In the genomic region with DNA sequence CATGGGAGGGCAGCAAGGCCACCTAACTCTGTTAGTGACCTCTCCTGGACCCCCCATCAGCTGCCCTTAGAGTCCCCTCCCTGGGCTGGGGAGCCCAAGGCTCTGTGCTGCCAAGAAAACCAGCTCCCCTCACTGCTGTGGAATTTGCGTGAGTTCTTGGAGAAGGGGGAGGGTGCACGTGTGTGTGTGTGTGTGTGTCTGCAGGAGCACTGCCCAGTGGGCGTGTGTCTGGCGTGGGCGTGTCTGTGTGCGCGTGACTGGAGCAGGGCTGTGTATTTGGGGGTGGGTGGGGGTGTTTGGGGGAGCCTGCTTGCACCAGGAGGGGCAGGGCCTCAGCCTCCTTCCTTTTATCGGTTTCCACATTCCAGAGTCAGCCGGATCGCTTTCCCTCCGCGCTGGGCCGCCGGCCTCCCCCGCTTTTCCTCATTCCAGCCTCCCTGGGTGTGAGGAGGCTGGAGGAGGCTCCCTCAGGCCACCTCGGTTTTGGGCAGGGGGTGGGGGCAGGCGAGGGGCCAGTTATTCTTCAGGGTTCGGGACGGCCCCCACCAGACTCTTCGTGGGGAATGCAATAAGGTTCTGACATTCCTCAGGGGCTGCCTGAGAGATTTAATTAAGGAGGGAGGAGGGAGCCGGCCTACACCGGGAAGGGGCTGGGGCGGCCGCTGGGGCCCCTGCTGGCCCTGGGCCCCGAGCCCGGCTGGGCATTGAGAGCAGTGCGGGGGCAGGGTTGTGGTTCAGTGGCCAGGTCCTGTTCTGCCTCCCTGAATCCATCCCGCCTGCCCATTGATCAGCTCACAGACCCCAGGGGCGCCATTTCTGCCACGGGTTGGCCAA, we compare ENCODE assay signal across 8 cellular contexts. TPM values are rescaled to one million over a fixed set of nuclear protein-coding genes. Genes with fewer than 3 reads are reported as not detected.
DNase-seq lines count a peak whose midpoint lies in the region; ATAC-seq and TF ChIP-seq lines count a peak whose summit lies in the region.
"Had no signal": no experiment of that assay in that cellular context is flagged by ENCODE, and none has a peak within 500 bp of the region (broad histone marks: within the 10 kb centered on the region; RNA-seq: fewer than 3 reads in every experiment).

No MANE protein-coding gene starts in this region.

- H3K27me3 Mint-ChIP-seq in activated CD4-positive, alpha-beta T cell treated with anti-CD3 and anti-CD28 coated beads, Interleukin-2, amount 10 ng/mL, durations not matched to agents 24 days and 14 days: no peaks in the 10 kb centered on the region
- H3K27me3 Mint-ChIP-seq: activated B cell treated with CpG ODN at 0.5 μM for 24 hours had no signal

- ATAC-seq in left lung (peak; percentile 28), HG02840 (IDR thresholded peaks at IDR 0.05; ENCODE audit: low FRiP score, unreplicated experiment) (no peak)

- H3K27ac ChIP-seq in left lung (peak overlapping the region; percentile 73 to 90), tibial nerve (peak overlapping the region; percentile 81 to 95 (median 89))

- H3K4me3 ChIP-seq in choroid plexus epithelial cell (ENCODE audit: low read depth, low read length) (peak overlapping the region; percentile 80), left lung (peak overlapping the region; percentile 50 to 60), tibial nerve (peak overlapping the region; percentile 55 to 81 (median 64))

- WGBS in tibial nerve, 2 donors: 14 to 26% methylated on average over 29 to 30 of the region's 30 CpGs

- H3K4me3 Mint-ChIP-seq in activated CD4-positive, alpha-beta T cell treated with anti-CD3 and anti-CD28 coated beads, Interleukin-2, amount 10 ng/mL, durations not matched to agents 24 days and 14 days: no peak overlapping the region
- H3K4me3 Mint-ChIP-seq: activated B cell treated with CpG ODN at 0.5 μM for 24 hours had no signal

- no peaks in the 10 kb centered on the region for H3K9me3 Mint-ChIP-seq in activated CD4-positive, alpha-beta T cell treated with anti-CD3 and anti-CD28 coated beads, Interleukin-2, amount 10 ng/mL, durations not matched to agents 24 days and 14 days
- H3K9me3 Mint-ChIP-seq: activated B cell treated with CpG ODN at 0.5 μM for 24 hours had no signal

- TF ChIP-seq CTCF in choroid plexus epithelial cell (conservative IDR thresholded peaks at IDR 0.05; ENCODE audit: low read depth, low read length): no peak
- no peak for TF ChIP-seq CTCF in left lung (IDR thresholded peaks at IDR 0.05)
- TF ChIP-seq CTCF in tibial nerve (IDR thresholded peaks at IDR 0.05): no peak

- peak in 1 of 2 donors; percentile 84 for TF ChIP-seq EP300 in tibial nerve (IDR thresholded peaks at IDR 0.05)

- peaks cover 2% of the 10 kb centered on the region for H3K36me3 Mint-ChIP-seq in activated CD4-positive, alpha-beta T cell treated with anti-CD3 and anti-CD28 coated beads, Interleukin-2, amount 10 ng/mL, durations not matched to agents 24 days and 14 days (ENCODE audit: low read depth)

- peaks cover 57 to 93% of the 10 kb centered on the region in 2 donors for H3K4me1 ChIP-seq in left lung
- peaks cover 0 to 96% (median 83%) of the 10 kb centered on the region in 4 donors for H3K4me1 ChIP-seq in tibial nerve

- no peaks in the 10 kb centered on the region for H3K4me1 Mint-ChIP-seq in activated CD4-positive, alpha-beta T cell treated with anti-CD3 and anti-CD28 coated beads, Interleukin-2, amount 10 ng/mL, durations not matched to agents 24 days and 14 days

- H3K9me3 ChIP-seq in left lung: no peaks in the 10 kb centered on the region
- no peaks in the 10 kb centered on the region for H3K9me3 ChIP-seq in tibial nerve

- no peaks in the 10 kb centered on the region for H3K27me3 ChIP-seq in left lung
- H3K27me3 ChIP-seq in tibial nerve: no peaks in the 10 kb centered on the region

- H3K36me3 ChIP-seq in left lung (peaks cover 0 to 23% of the 10 kb centered on the region in 2 donors), tibial nerve (no peaks in the 10 kb centered on the region)

- TF ChIP-seq POLR2A in tibial nerve (IDR thresholded peaks at IDR 0.05): peak in 1 of 2 donors; percentile 26

- intact Hi-C loops in left lung (cut with DNase I): no loop called here
- intact Hi-C loops in activated CD4-positive, alpha-beta T cell treated with anti-CD3 and anti-CD28 coated beads, Interleukin-2, amount 10 ng/mL, durations not matched to agents 24 days and 14 days (cut with micrococcal nuclease): loop anchor here (5.0 kb wide), 1 partner anchor 43 kb away; the partner anchor contains the start of gene CORO7

- H3K27ac Mint-ChIP-seq in activated CD4-positive, alpha-beta T cell treated with anti-CD3 and anti-CD28 coated beads, Interleukin-2, amount 10 ng/mL, durations not matched to agents 24 days and 14 days: no peak overlapping the region
- H3K27ac Mint-ChIP-seq: activated B cell treated with CpG ODN at 0.5 μM for 24 hours had no signal

- DNase-seq in LHCN-M2 (ENCODE audit: low read depth): peak; percentile 76
- peak; percentile 97 for DNase-seq in choroid plexus epithelial cell (ENCODE audit: low read depth)
- DNase-seq in left lung: peak in 1 of 2 donors; percentile 81
- DNase-seq in tibial nerve (ENCODE audit: low spot score in 2 of 2): peak; percentile 78 to 89
- DNase-seq in activated CD4-positive, alpha-beta T cell treated with anti-CD3 and anti-CD28 coated beads, Interleukin-2, amount 10 ng/mL, durations not matched to agents 24 days and 14 days: no peak
- no peak for DNase-seq in HT-29 (ENCODE audit: low spot score)
- DNase-seq: activated B cell treated with CpG ODN at 0.5 μM for 24 hours had no signal

RNA-seq across cellular contexts. Expression of gene VASN, which starts 2.5 kb away (rescaled TPM):
- total RNA-seq in LHCN-M2 (2014; rRNA removed) (7.1 and 12.5 TPM in 2 replicates), left lung (10 to 100 TPM; 24.5 to 28.3 TPM), tibial nerve (10 to 100 TPM; 31.0 to 58.1 (median 32.9) TPM)
- polyA plus RNA-seq in LHCN-M2 (2012): 19.7 TPM
- total RNA-seq in activated CD4-positive, alpha-beta T cell treated with anti-CD3 and anti-CD28 coated beads, Interleukin-2, amount 10 ng/mL, durations not matched to agents 24 days and 14 days: 0.16 TPM in 1 of 2 replicates, not detected in the other
- total RNA-seq in HT-29 (2014; rRNA removed; shearing (Covaris generic)): 1.8 and 2.2 TPM in 2 replicates

RNA-seq across cellular contexts. Expression of gene PAM16, which starts 23.0 kb away (rescaled TPM):
- total RNA-seq in LHCN-M2 (2014; rRNA removed) (48.1 and 62.2 TPM in 2 replicates), left lung (10 to 100 TPM; 26.2 to 44.6 TPM), tibial nerve (10 to 100 TPM; 45.1 to 95.1 (median 60.7) TPM)
- 37.4 TPM for polyA plus RNA-seq in LHCN-M2 (2012)
- 93.5 and 104 TPM in 2 replicates for total RNA-seq in activated CD4-positive, alpha-beta T cell treated with anti-CD3 and anti-CD28 coated beads, Interleukin-2, amount 10 ng/mL, durations not matched to agents 24 days and 14 days
- 159 and 165 TPM in 2 replicates for total RNA-seq in HT-29 (2014; rRNA removed; shearing (Covaris generic))

RNA-seq across cellular contexts. Expression of gene CORO7, which starts 42.3 kb away (rescaled TPM):
- total RNA-seq in LHCN-M2 (2014; rRNA removed) (23.7 and 34.8 TPM in 2 replicates), left lung (10 to 100 TPM; 36.3 to 81.7 TPM), tibial nerve (10 to 100 TPM; 27.8 to 77.4 (median 52.1) TPM)
- polyA plus RNA-seq in LHCN-M2 (2012): 14.7 TPM
- 86.3 and 93.3 TPM in 2 replicates for total RNA-seq in activated CD4-positive, alpha-beta T cell treated with anti-CD3 and anti-CD28 coated beads, Interleukin-2, amount 10 ng/mL, durations not matched to agents 24 days and 14 days
- total RNA-seq in HT-29 (2014; rRNA removed; shearing (Covaris generic)): 36.8 and 48.6 TPM in 2 replicates

RNA-seq across cellular contexts. Expression of gene DNAJA3, which starts 51.5 kb away (rescaled TPM):
- total RNA-seq in LHCN-M2 (2014; rRNA removed) (64.2 and 69.4 TPM in 2 replicates), left lung (10 to 100 TPM; 29.6 to 53.5 TPM), tibial nerve (10 to 100 TPM; 37.6 to 53.0 (median 49.2) TPM)
- polyA plus RNA-seq in LHCN-M2 (2012): 28.1 TPM
- total RNA-seq in activated CD4-positive, alpha-beta T cell treated with anti-CD3 and anti-CD28 coated beads, Interleukin-2, amount 10 ng/mL, durations not matched to agents 24 days and 14 days: 106 and 108 TPM in 2 replicates
- total RNA-seq in HT-29 (2014; rRNA removed; shearing (Covaris generic)): 82.4 and 86.9 TPM in 2 replicates

RNA-seq across cellular contexts. Expression of gene GLIS2, which starts 58.3 kb away (rescaled TPM):
- total RNA-seq in LHCN-M2 (2014; rRNA removed) (1.1 and 1.3 TPM in 2 replicates), left lung (10 to 100 TPM; 28.9 to 31.0 TPM), tibial nerve (10 to 100 TPM in 3 of 4 donors, 1 to 10 TPM in 1; 9.0 to 11.1 (median 10.8) TPM)
- 13.5 TPM for polyA plus RNA-seq in LHCN-M2 (2012)
- total RNA-seq in activated CD4-positive, alpha-beta T cell treated with anti-CD3 and anti-CD28 coated beads, Interleukin-2, amount 10 ng/mL, durations not matched to agents 24 days and 14 days: 1.0 and 1.4 TPM in 2 replicates
- 6.7 and 7.4 TPM in 2 replicates for total RNA-seq in HT-29 (2014; rRNA removed; shearing (Covaris generic))
- total RNA-seq: activated B cell treated with CpG ODN at 0.5 μM for 24 hours had no signal

Comparison
In these comparisons a context has a peak if more than half of its experiments do, and no peak if none do; other contexts are left out.
1. DNase-seq: peak in LHCN-M2 (single experiment), choroid plexus epithelial cell (single experiment) and tibial nerve (2 of 2); none in activated CD4-positive, alpha-beta T cell treated with anti-CD3 and anti-CD28 coated beads, Interleukin-2, amount 10 ng/mL, durations not matched to agents 24 days and 14 days (single experiment) and HT-29 (single experiment).
2. Peak in every context shown above with its lines, with median percentiles within 50 percentile points of each other: H3K4me3 ChIP-seq.